In the genomic region with DNA sequence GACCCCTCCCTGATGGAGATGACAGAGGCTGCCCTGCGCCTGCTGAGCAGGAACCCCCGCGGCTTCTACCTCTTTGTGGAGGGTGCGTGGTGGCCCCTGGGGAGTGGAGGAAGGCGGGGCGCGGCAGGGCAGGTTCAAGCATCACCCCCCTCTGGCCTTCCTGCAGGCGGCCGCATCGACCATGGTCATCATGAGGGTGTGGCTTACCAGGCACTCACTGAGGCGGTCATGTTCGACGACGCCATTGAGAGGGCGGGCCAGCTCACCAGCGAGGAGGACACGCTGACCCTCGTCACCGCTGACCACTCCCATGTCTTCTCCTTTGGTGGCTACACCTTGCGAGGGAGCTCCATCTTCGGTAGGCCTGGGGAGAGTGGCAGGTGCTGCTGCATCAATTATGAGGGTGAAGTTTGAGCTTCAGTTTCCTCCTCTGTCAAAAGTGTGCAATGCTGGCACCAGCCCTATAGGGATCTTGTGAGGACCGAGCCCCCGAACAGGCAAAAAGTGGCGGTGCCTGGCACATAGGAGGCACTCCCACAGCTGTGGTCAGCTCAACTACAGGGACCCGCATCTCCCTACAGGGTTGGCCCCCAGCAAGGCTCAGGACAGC, we compare ENCODE assay signal across 1 cellular context.
TF ChIP-seq lines count a peak whose summit lies in the region.

No MANE protein-coding gene starts in this region.

TF ChIP-seq in K562, 482 proteins besides CTCF, POLR2A, EP300 and RAD21:
- TF ChIP-seq SREBF1 (IDR thresholded peaks at IDR 0.05; ENCODE audit: borderline replicate concordance, low read depth, low read length), result no peak
- no peak for TF ChIP-seq STAG1 (CRISPR knock-in tag; IDR thresholded peaks at IDR 0.05; ENCODE audit: borderline replicate concordance)
- TF ChIP-seq, protein P1, sequence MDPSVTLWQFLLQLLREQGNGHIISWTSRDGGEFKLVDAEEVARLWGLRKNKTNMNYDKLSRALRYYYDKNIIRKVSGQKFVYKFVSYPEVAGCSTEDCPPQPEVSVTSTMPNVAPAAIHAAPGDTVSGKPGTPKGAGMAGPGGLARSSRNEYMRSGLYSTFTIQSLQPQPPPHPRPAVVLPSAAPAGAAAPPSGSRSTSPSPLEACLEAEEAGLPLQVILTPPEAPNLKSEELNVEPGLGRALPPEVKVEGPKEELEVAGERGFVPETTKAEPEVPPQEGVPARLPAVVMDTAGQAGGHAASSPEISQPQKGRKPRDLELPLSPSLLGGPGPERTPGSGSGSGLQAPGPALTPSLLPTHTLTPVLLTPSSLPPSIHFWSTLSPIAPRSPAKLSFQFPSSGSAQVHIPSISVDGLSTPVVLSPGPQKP (CRISPR knock-in tag; IDR thresholded peaks at IDR 0.05), result no peak
- TF ChIP-seq ZNF175 (CRISPR knock-in tag; IDR thresholded peaks at IDR 0.05; ENCODE audit: low read depth), result no peak
- no peak for TF ChIP-seq ZNF583 (CRISPR knock-in tag; IDR thresholded peaks at IDR 0.05)
- TF ChIP-seq, protein P2, sequence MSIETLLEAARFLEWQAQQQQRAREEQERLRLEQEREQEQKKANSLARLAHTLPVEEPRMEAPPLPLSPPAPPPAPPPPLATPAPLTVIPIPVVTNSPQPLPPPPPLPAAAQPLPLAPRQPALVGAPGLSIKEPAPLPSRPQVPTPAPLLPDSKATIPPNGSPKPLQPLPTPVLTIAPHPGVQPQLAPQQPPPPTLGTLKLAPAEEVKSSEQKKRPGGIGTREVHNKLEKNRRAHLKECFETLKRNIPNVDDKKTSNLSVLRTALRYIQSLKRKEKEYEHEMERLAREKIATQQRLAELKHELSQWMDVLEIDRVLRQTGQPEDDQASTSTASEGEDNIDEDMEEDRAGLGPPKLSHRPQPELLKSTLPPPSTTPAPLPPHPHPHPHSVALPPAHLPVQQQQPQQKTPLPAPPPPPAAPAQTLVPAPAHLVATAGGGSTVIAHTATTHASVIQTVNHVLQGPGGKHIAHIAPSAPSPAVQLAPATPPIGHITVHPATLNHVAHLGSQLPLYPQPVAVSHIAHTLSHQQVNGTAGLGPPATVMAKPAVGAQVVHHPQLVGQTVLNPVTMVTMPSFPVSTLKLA (conservative IDR thresholded peaks at IDR 0.05), result no peak
- TF ChIP-seq, protein P3, sequence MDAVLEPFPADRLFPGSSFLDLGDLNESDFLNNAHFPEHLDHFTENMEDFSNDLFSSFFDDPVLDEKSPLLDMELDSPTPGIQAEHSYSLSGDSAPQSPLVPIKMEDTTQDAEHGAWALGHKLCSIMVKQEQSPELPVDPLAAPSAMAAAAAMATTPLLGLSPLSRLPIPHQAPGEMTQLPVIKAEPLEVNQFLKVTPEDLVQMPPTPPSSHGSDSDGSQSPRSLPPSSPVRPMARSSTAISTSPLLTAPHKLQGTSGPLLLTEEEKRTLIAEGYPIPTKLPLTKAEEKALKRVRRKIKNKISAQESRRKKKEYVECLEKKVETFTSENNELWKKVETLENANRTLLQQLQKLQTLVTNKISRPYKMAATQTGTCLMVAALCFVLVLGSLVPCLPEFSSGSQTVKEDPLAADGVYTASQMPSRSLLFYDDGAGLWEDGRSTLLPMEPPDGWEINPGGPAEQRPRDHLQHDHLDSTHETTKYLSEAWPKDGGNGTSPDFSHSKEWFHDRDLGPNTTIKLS (IDR thresholded peaks at IDR 0.05; ENCODE audit: borderline replicate concordance, low read depth), result no peak
- TF ChIP-seq, protein P4, sequence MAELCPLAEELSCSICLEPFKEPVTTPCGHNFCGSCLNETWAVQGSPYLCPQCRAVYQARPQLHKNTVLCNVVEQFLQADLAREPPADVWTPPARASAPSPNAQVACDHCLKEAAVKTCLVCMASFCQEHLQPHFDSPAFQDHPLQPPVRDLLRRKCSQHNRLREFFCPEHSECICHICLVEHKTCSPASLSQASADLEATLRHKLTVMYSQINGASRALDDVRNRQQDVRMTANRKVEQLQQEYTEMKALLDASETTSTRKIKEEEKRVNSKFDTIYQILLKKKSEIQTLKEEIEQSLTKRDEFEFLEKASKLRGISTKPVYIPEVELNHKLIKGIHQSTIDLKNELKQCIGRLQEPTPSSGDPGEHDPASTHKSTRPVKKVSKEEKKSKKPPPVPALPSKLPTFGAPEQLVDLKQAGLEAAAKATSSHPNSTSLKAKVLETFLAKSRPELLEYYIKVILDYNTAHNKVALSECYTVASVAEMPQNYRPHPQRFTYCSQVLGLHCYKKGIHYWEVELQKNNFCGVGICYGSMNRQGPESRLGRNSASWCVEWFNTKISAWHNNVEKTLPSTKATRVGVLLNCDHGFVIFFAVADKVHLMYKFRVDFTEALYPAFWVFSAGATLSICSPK (IDR thresholded peaks at IDR 0.05; ENCODE audit: borderline replicate concordance), result no peak
- TF ChIP-seq, protein P5, sequence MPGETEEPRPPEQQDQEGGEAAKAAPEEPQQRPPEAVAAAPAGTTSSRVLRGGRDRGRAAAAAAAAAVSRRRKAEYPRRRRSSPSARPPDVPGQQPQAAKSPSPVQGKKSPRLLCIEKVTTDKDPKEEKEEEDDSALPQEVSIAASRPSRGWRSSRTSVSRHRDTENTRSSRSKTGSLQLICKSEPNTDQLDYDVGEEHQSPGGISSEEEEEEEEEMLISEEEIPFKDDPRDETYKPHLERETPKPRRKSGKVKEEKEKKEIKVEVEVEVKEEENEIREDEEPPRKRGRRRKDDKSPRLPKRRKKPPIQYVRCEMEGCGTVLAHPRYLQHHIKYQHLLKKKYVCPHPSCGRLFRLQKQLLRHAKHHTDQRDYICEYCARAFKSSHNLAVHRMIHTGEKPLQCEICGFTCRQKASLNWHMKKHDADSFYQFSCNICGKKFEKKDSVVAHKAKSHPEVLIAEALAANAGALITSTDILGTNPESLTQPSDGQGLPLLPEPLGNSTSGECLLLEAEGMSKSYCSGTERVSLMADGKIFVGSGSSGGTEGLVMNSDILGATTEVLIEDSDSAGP (CRISPR knock-in tag; IDR thresholded peaks at IDR 0.05), result no peak
- no peak for TF ChIP-seq ZNF140 (CRISPR knock-in tag; IDR thresholded peaks at IDR 0.05)
- TF ChIP-seq ZFPM2 (CRISPR knock-in tag; IDR thresholded peaks at IDR 0.05), result no peak
